In genomic region chr14:24367506-24368214, GRCh38 we compare ENCODE assay signal across 9 cellular contexts. TPM values are rescaled to one million over a fixed set of nuclear protein-coding genes. Genes with fewer than 3 reads are reported as not detected.
DNase-seq lines count a peak whose midpoint lies in the region; ATAC-seq and TF ChIP-seq lines count a peak whose summit lies in the region.
"Had no signal": no experiment of that assay in that cellular context is flagged by ENCODE, and none has a peak within 500 bp of the region (broad histone marks: within the 10 kb centered on the region; RNA-seq: fewer than 3 reads in every experiment).

Gene NFATC4 (plus strand): TSS chr14:24368184. CDS start chr14:24368341, 157 bp downstream.

- peaks cover 26% of the 10 kb centered on the region for H3K4me1 Mint-ChIP-seq in CD14-positive monocyte
- peaks cover 6% of the 10 kb centered on the region for H3K4me1 Mint-ChIP-seq in activated T-helper 17 cell treated with anti-CD3 and anti-CD28 coated beads, Interleukin-2, amount 50 U/mL, for 72 hours

- H3K36me3 Mint-ChIP-seq in CD14-positive monocyte: peaks cover 3 to 21% of the 10 kb centered on the region in 2 donors
- no peaks in the 10 kb centered on the region for H3K36me3 Mint-ChIP-seq in activated T-helper 17 cell treated with anti-CD3 and anti-CD28 coated beads, Interleukin-2, amount 50 U/mL, for 72 hours (ENCODE audit: low read depth)

- peaks cover 23% of the 10 kb centered on the region for H3K27me3 ChIP-seq in neural cell (ENCODE audit: insufficient read depth, low read depth, low read length)

- TF ChIP-seq EP300 in neural cell (conservative IDR thresholded peaks at IDR 0.05; ENCODE audit: poor library complexity, severe bottlenecking): no peak

- intact Hi-C loops in CD14-positive monocyte (cut with micrococcal nuclease): no loop called here

- H3K9me3 Mint-ChIP-seq in CD14-positive monocyte: peaks cover 0 to 22% (median 10%) of the 10 kb centered on the region in 7 donors
- H3K9me3 Mint-ChIP-seq in activated T-helper 17 cell treated with anti-CD3 and anti-CD28 coated beads, Interleukin-2, amount 50 U/mL, for 72 hours: no peaks in the 10 kb centered on the region

- H3K9me3 ChIP-seq in neural cell (ENCODE audit: low read length): no peaks in the 10 kb centered on the region

- peak; percentile 19 for ATAC-seq in GM21825 (IDR thresholded peaks at IDR 0.05; ENCODE audit: unreplicated experiment)
- no peak for ATAC-seq in activated T-helper 17 cell treated with anti-CD3 and anti-CD28 coated beads, Interleukin-2, amount 50 U/mL, for 72 hours (replicated peaks)
- ATAC-seq in HG02623 (IDR thresholded peaks at IDR 0.05; ENCODE audit: unreplicated experiment): no peak

- peak within 1 kb of the TSS; percentile 35 for H3K4me2 ChIP-seq in neural cell (ENCODE audit: low read length)

- H3K27ac Mint-ChIP-seq in CD14-positive monocyte: no peak within 1 kb of the TSS
- H3K27ac Mint-ChIP-seq in activated T-helper 17 cell treated with anti-CD3 and anti-CD28 coated beads, Interleukin-2, amount 50 U/mL, for 72 hours: no peak within 1 kb of the TSS

- no peak within 1 kb of the TSS for H3K27ac ChIP-seq in neural cell (ENCODE audit: low read length)
- H3K27ac ChIP-seq: HL-60 had no signal

- peak within 1 kb of the TSS; percentile 40 for H2AFZ ChIP-seq in neural cell (ENCODE audit: low read depth, low read length)

- H3K4me3 ChIP-seq in neural cell (ENCODE audit: low read length): peak within 1 kb of the TSS; percentile 61

- no peaks in the 10 kb centered on the region for H3F3A ChIP-seq in neural cell (ENCODE audit: insufficient read depth, low read length, poor library complexity, severe bottlenecking)

- H3K9me2 ChIP-seq in neural cell (ENCODE audit: insufficient read depth, low read length): no peaks in the 10 kb centered on the region

- TF ChIP-seq RAD21 in neural cell (conservative IDR thresholded peaks at IDR 0.05): no peak

- no peaks in the 10 kb centered on the region for H3K79me2 ChIP-seq in neural cell (replicated peaks; ENCODE audit: insufficient read depth, low read length)

- H3K9ac ChIP-seq in neural cell (ENCODE audit: low read length): peak within 1 kb of the TSS; percentile 56

- TF ChIP-seq CTCF in CD14-positive monocyte (IDR thresholded peaks at IDR 0.05): no peak
- no peak for TF ChIP-seq CTCF in neural cell (IDR thresholded peaks at IDR 0.05; ENCODE audit: poor library complexity, severe bottlenecking)

- DNase-seq in CD14-positive monocyte (ENCODE audit: low spot score) (no peak), NCI-H2029 treated with DMSO at 0.1 percent for 48 hours (lab: John Stamatoyannopoulos, UW) (peak; percentile 61), foreskin melanocyte (peak; percentile 91), Kasumi-1 (lab: John Stamatoyannopoulos, UW) (no peak)

- H3K4me3 Mint-ChIP-seq in CD14-positive monocyte: peak within 1 kb of the TSS; percentile 71 to 90
- peak within 1 kb of the TSS; percentile 76 for H3K4me3 Mint-ChIP-seq in activated T-helper 17 cell treated with anti-CD3 and anti-CD28 coated beads, Interleukin-2, amount 50 U/mL, for 72 hours

- H4K20me1 ChIP-seq in neural cell (ENCODE audit: insufficient read depth): no peaks in the 10 kb centered on the region

- no peaks in the 10 kb centered on the region for H3K36me3 ChIP-seq in neural cell (ENCODE audit: insufficient read depth, low read length)

- peaks cover 49 to 62% (median 56%) of the 10 kb centered on the region in 3 donors for H3K27me3 Mint-ChIP-seq in CD14-positive monocyte (ENCODE audit: low read depth in 3 of 3)
- H3K27me3 Mint-ChIP-seq in activated T-helper 17 cell treated with anti-CD3 and anti-CD28 coated beads, Interleukin-2, amount 50 U/mL, for 72 hours: peaks cover 36% of the 10 kb centered on the region

TF ChIP-seq in neural cell, 6 proteins besides CTCF, POLR2A, EP300 and RAD21:
- TF ChIP-seq SMC3 (conservative IDR thresholded peaks at IDR 0.05; ENCODE audit: poor library complexity) (no peak), MXI1 (conservative IDR thresholded peaks at IDR 0.05; ENCODE audit: poor library complexity, severe bottlenecking) (no peak), REST (IDR thresholded peaks at IDR 0.05; ENCODE audit: borderline replicate concordance) (no peak), TAF1 (IDR thresholded peaks at IDR 0.05; ENCODE audit: low read depth) (no peak), EZH2 (IDR thresholded peaks at IDR 0.05; ENCODE audit: borderline replicate concordance, insufficient read depth, low read length, poor library complexity, severe bottlenecking) (no peak), POLR2AphosphoS5 (IDR thresholded peaks at IDR 0.05) (no peak)

RNA-seq across cellular contexts. Expression of gene NFATC4, which starts in this region (rescaled TPM):
- polyA plus RNA-seq in CD14-positive monocyte (not detected), neural cell (0.22 and 0.48 TPM in 2 replicates)
- under 1 TPM in 1 of 2 donors, not detected in 1; 0.66 TPM for total RNA-seq in activated T-helper 17 cell treated with anti-CD3 and anti-CD28 coated beads, Interleukin-2, amount 50 U/mL, for 72 hours
- polyA minus RNA-seq in neural cell: 0.73 and 1.0 TPM in 2 replicates

Comparison
In these comparisons a context has a peak if more than half of its experiments do, and no peak if none do; other contexts are left out.
1. DNase-seq: peak in NCI-H2029 treated with DMSO at 0.1 percent for 48 hours (single experiment) and foreskin melanocyte (single experiment); none in CD14-positive monocyte (single experiment) and Kasumi-1 (0 of 2).